19 cellular contexts compared by ENCODE assay signal in genomic region chr13:102907016-102907756, GRCh38.
DNase-seq lines count a peak whose midpoint lies in the region; ATAC-seq and TF ChIP-seq lines count a peak whose summit lies in the region.
"Had no signal": no experiment of that assay in that cellular context is flagged by ENCODE, and none has a peak within 500 bp of the region (broad histone marks: within the 10 kb centered on the region; RNA-seq: fewer than 3 reads in every experiment).

No MANE protein-coding gene starts in this region.

- H3K4me3 ChIP-seq in fibroblast of mammary gland (ENCODE audit: control insufficient read depth, low read depth, low read length) (no peak overlapping the region), Peyer's patch (no peak overlapping the region)
- H3K4me3 ChIP-seq: heart left ventricle, K562, skin epidermis had no signal

- TF ChIP-seq POLR2A in Peyer's patch (IDR thresholded peaks at IDR 0.05): no peak

- H3K9me3 ChIP-seq in Peyer's patch: no peaks in the 10 kb centered on the region
- H3K9me3 ChIP-seq: heart left ventricle had no signal

- H3K4me1 ChIP-seq in Peyer's patch: no peaks in the 10 kb centered on the region

- in situ Hi-C loops in KBM-7 (cut with MboI; ENCODE audit: low pct_unique_long_range_greater_than_20kb, low sequenced_read_pairs): loop anchor here (25.0 kb wide), 1 partner anchor 230 kb away; no protein-coding TSS in a partner anchor

- H3K36me3 ChIP-seq in Peyer's patch: no peaks in the 10 kb centered on the region
- H3K36me3 ChIP-seq: heart left ventricle had no signal

- TF ChIP-seq CTCF in fibroblast of mammary gland (conservative IDR thresholded peaks at IDR 0.05; ENCODE audit: control insufficient read depth, insufficient read depth, low read depth, low read length): no peak
- no peak for TF ChIP-seq CTCF in Peyer's patch (IDR thresholded peaks at IDR 0.05)

- DNase-seq in fibroblast of mammary gland (ENCODE audit: low read depth) (peak; percentile 11), KBM-7 (no peak), hippocampal formation (lab: John Stamatoyannopoulos, UW) (no peak), NCI-H69 (lab: John Stamatoyannopoulos, UW) (no peak), Peyer's patch (no peak)
- DNase-seq: activated CD4-positive, alpha-beta T cell treated with anti-CD3 and anti-CD28 coated beads, Interleukin-2, amount 50 U/mL, for 48 hours; activated naive CD4-positive, alpha-beta T cell; CD4-positive, CD25-positive, alpha-beta regulatory T cell; GF-D8; heart left ventricle; NCI-H187; NCI-H526 treated with DMSO at 0.1 percent for 48 hours; substantia nigra had no signal

- no peak overlapping the region for H3K27ac ChIP-seq in Peyer's patch
- H3K27ac ChIP-seq: heart left ventricle, RWPE1, skin epidermis had no signal

- peak; percentile 87 for ATAC-seq in GM18858 (IDR thresholded peaks at IDR 0.05; ENCODE audit: unreplicated experiment)
- ATAC-seq in GM21723 (IDR thresholded peaks at IDR 0.05; ENCODE audit: unreplicated experiment): peak; percentile 69
- ATAC-seq in HG03103 (IDR thresholded peaks at IDR 0.05; ENCODE audit: low read depth, unreplicated experiment): peak; percentile 60
- ATAC-seq: heart left ventricle, K562 had no signal

- H3K27me3 ChIP-seq in Peyer's patch: no peaks in the 10 kb centered on the region
- H3K27me3 ChIP-seq: heart left ventricle had no signal
